Comparison of ENCODE assay signal across 8 cellular contexts in genomic region chr19:55632463-55632834, GRCh38. TPM values are rescaled to one million over a fixed set of nuclear protein-coding genes. Genes with fewer than 3 reads are reported as not detected.
DNase-seq lines count a peak whose midpoint lies in the region; ATAC-seq and TF ChIP-seq lines count a peak whose summit lies in the region.

No MANE protein-coding gene starts in this region.

- peak overlapping the region; percentile 4 to 68 (median 52) for H3K4me3 Mint-ChIP-seq in CD4-positive, alpha-beta memory T cell
- no peak overlapping the region for H3K4me3 Mint-ChIP-seq in dendritic cell treated with granulocyte-macrophage colony-stimulating factor and Interleukin-4, amounts not matched to agents 40 ng/mL and 50 ng/mL, for 4 days

- CTCF ChIA-PET in CD4-positive, alpha-beta memory T cell (lab: Charles Lee; ENCODE audit: partially characterized antibody) = interaction anchor here (0.8 to 7.6 kb wide), 27 partner anchors 9 to 569 kb away, joined by 3 to 165 read pairs (median 10); partner anchors contain the start of genes FIZ1, ISOC2, RDH13 and TMEM238

- peaks cover 30 to 55% (median 43%) of the 10 kb centered on the region in 4 donors for H3K4me1 Mint-ChIP-seq in CD4-positive, alpha-beta memory T cell
- H3K4me1 Mint-ChIP-seq in dendritic cell treated with granulocyte-macrophage colony-stimulating factor and Interleukin-4, amounts not matched to agents 40 ng/mL and 50 ng/mL, for 4 days (ENCODE audit: low read depth) = peaks cover 37% of the 10 kb centered on the region

- H3K9me3 ChIP-seq in CD4-positive, alpha-beta memory T cell (ENCODE audit: control insufficient read depth in 1 of 2, low read length in 2 of 2) = no peaks in the 10 kb centered on the region
- H3K9me3 ChIP-seq in lung (ENCODE audit: control insufficient read depth in 2 of 2, insufficient read depth in 1 of 2, low read length in 1 of 2) = no peaks in the 10 kb centered on the region

- no peak overlapping the region for H3K4me3 ChIP-seq in CD4-positive, alpha-beta memory T cell (ENCODE audit: low read length in 2 of 2)
- H3K4me3 ChIP-seq in lung = no peak overlapping the region

- peaks cover 0 to 4% (median 0%) of the 10 kb centered on the region in 8 donors for H3K9me3 Mint-ChIP-seq in CD4-positive, alpha-beta memory T cell
- H3K9me3 Mint-ChIP-seq in dendritic cell treated with granulocyte-macrophage colony-stimulating factor and Interleukin-4, amounts not matched to agents 40 ng/mL and 50 ng/mL, for 4 days = no peaks in the 10 kb centered on the region

- intact Hi-C loops in CD4-positive, alpha-beta memory T cell (cut with micrococcal nuclease) = loop anchor here (1.0 to 10.0 kb wide), 5 partner anchors 8 to 435 kb away; partner anchors contain the start of genes PPP6R1 and ZNF784
- intact Hi-C loops in dendritic cell treated with granulocyte-macrophage colony-stimulating factor and Interleukin-4, amounts not matched to agents 40 ng/mL and 50 ng/mL, for 4 days (cut with micrococcal nuclease) = loop anchor here (5.0 kb wide), 1 partner anchor 440 kb away; no protein-coding TSS in a partner anchor

- H3K36me3 Mint-ChIP-seq in CD4-positive, alpha-beta memory T cell = peaks cover 4 to 19% of the 10 kb centered on the region in 2 donors
- peaks cover 30% of the 10 kb centered on the region for H3K36me3 Mint-ChIP-seq in dendritic cell treated with granulocyte-macrophage colony-stimulating factor and Interleukin-4, amounts not matched to agents 40 ng/mL and 50 ng/mL, for 4 days (ENCODE audit: low read depth)

- ATAC-seq in lung (ENCODE audit: insufficient read depth, low FRiP score) (peak; percentile 69), HG02852 (IDR thresholded peaks at IDR 0.05; ENCODE audit: unreplicated experiment) (no peak)

- TF ChIP-seq CTCF in lung (IDR thresholded peaks at IDR 0.05; ENCODE audit: control extremely low read depth, extremely low read depth) = peak; percentile 95

- peaks cover 41% of the 10 kb centered on the region for H3K4me1 ChIP-seq in CD4-positive, alpha-beta memory T cell (ENCODE audit: insufficient read depth, low read length)
- H3K4me1 ChIP-seq in lung (ENCODE audit: control insufficient read depth in 2 of 2, insufficient read depth in 2 of 2, low read length in 2 of 2) = peaks cover 10 to 11% of the 10 kb centered on the region in 2 donors

- no peaks in the 10 kb centered on the region for H3K27me3 ChIP-seq in CD4-positive, alpha-beta memory T cell (ENCODE audit: insufficient read depth, low read length)
- no peaks in the 10 kb centered on the region for H3K27me3 ChIP-seq in lung (ENCODE audit: control insufficient read depth, insufficient read depth)

- H3K27ac ChIP-seq in CD4-positive, alpha-beta memory T cell (ENCODE audit: low read depth, low read length) = no peak overlapping the region
- peak overlapping the region in 1 of 2 donors; percentile 64 for H3K27ac ChIP-seq in lung (ENCODE audit: low read depth in 1 of 2, low read length in 1 of 2)

- no peaks in the 10 kb centered on the region for H3K36me3 ChIP-seq in CD4-positive, alpha-beta memory T cell (ENCODE audit: insufficient read depth, low read length)
- peaks cover 0 to 2% of the 10 kb centered on the region in 2 donors for H3K36me3 ChIP-seq in lung (ENCODE audit: control insufficient read depth in 2 of 2, insufficient read depth in 2 of 2, low read length in 2 of 2)

- POLR2A ChIA-PET in CD4-positive, alpha-beta memory T cell (lab: Charles Lee; ENCODE audit: partially characterized antibody) = interaction anchor here (0.5 to 9.9 kb wide), 15 partner anchors 8 to 442 kb away, joined by 3 to 91 read pairs (median 5); partner anchors contain the start of genes FIZ1, U2AF2, ZNF524 and ZNF581

- WGBS in lung, 2 donors = 30 to 33% methylated on average over 3 of the region's 3 CpGs

- H3K27ac Mint-ChIP-seq in CD4-positive, alpha-beta memory T cell = peak overlapping the region; percentile 69 to 98 (median 91)
- H3K27ac Mint-ChIP-seq in dendritic cell treated with granulocyte-macrophage colony-stimulating factor and Interleukin-4, amounts not matched to agents 40 ng/mL and 50 ng/mL, for 4 days = peak overlapping the region; percentile 38

- peak; percentile 85 to 95 (median 88) for DNase-seq in CD4-positive, alpha-beta memory T cell
- DNase-seq in HPDE6-E6E7 (ENCODE audit: extremely low spot score) = peak; percentile 36
- DNase-seq in NCI-H82 treated with DMSO at 0.1 percent for 48 hours (lab: John Stamatoyannopoulos, UW; ENCODE audit: unreplicated experiment) = peak; percentile 71
- DNase-seq in activated CD4-positive, alpha-beta T cell treated with anti-CD3 and anti-CD28 coated beads, Interleukin-2, amount 50 U/mL, for 4 hours = peak; percentile 86 to 87
- peak; percentile 94 for DNase-seq in lung (ENCODE audit: low spot score)
- DNase-seq in stimulated activated CD8-positive, alpha-beta memory T cell treated with anti-CD3 and anti-CD28 coated beads, Interleukin-12 subunit alpha, Interleukin-12 subunit beta, amount 100 ng/mL, for 1 hour (ENCODE audit: low read depth) = peak; percentile 83

- no peaks in the 10 kb centered on the region for H3K27me3 Mint-ChIP-seq in CD4-positive, alpha-beta memory T cell
- H3K27me3 Mint-ChIP-seq in dendritic cell treated with granulocyte-macrophage colony-stimulating factor and Interleukin-4, amounts not matched to agents 40 ng/mL and 50 ng/mL, for 4 days = no peaks in the 10 kb centered on the region

RNA-seq across cellular contexts. Expression of gene ZNF784, which starts 8.1 kb away (rescaled TPM):
- 1 to 10 TPM; 7.4 TPM for total RNA-seq in CD4-positive, alpha-beta memory T cell
- 1 to 10 TPM; 1.7 to 2.1 TPM for polyA plus RNA-seq in CD4-positive, alpha-beta memory T cell
- total RNA-seq in lung = 1 to 10 TPM; 6.3 to 9.4 TPM
- polyA plus RNA-seq in lung = 1 to 10 TPM; 6.5 to 7.2 TPM

RNA-seq across cellular contexts. Expression of gene ZNF580, which starts 8.4 kb away (rescaled TPM):
- total RNA-seq in CD4-positive, alpha-beta memory T cell = 100 to 1,000 TPM in 1 of 2 experiments, 10 to 100 TPM in 1; 92.7 to 105 TPM
- polyA plus RNA-seq in CD4-positive, alpha-beta memory T cell = 10 to 100 TPM in 1 of 2 donors, 1 to 10 TPM in 1; 7.2 to 17.8 TPM
- 10 to 100 TPM; 11.1 to 41.3 TPM for total RNA-seq in lung
- polyA plus RNA-seq in lung = 10 to 100 TPM; 22.3 to 39.3 TPM

RNA-seq across cellular contexts. Expression of gene ZNF581, which starts 11.0 kb away (rescaled TPM):
- 10 to 100 TPM; 21.2 to 23.4 TPM for total RNA-seq in CD4-positive, alpha-beta memory T cell
- polyA plus RNA-seq in CD4-positive, alpha-beta memory T cell = 10 to 100 TPM; 22.5 to 28.5 TPM
- total RNA-seq in lung = 10 to 100 TPM; 15.7 to 18.1 TPM
- polyA plus RNA-seq in lung = 10 to 100 TPM; 15.0 to 15.5 TPM

RNA-seq across cellular contexts. Expression of gene CCDC106, which starts 15.6 kb away (rescaled TPM):
- 1 to 10 TPM; 1.2 to 1.5 TPM for total RNA-seq in CD4-positive, alpha-beta memory T cell
- polyA plus RNA-seq in CD4-positive, alpha-beta memory T cell = under 1 TPM; 0.47 to 0.69 TPM
- total RNA-seq in lung = 10 to 100 TPM; 11.9 to 16.8 TPM
- polyA plus RNA-seq in lung = 10 to 100 TPM in 1 of 2 donors, 1 to 10 TPM in 1; 8.3 to 25.9 TPM

RNA-seq across cellular contexts. Expression of gene U2AF2, which starts 22.4 kb away (rescaled TPM):
- total RNA-seq in CD4-positive, alpha-beta memory T cell = 100 to 1,000 TPM; 256 to 259 TPM
- polyA plus RNA-seq in CD4-positive, alpha-beta memory T cell = 10 to 100 TPM in 1 of 2 donors, 1 to 10 TPM in 1; 1.3 to 14.3 TPM
- total RNA-seq in lung = 100 to 1,000 TPM; 109 to 181 TPM
- 100 to 1,000 TPM; 114 to 149 TPM for polyA plus RNA-seq in lung

Comparison
In these comparisons a context has a peak if more than half of its experiments do, and no peak if none do; other contexts are left out.
1. DNase-seq: peak in every context shown above with its lines; median percentile 94 in lung; 88 in CD4-positive, alpha-beta memory T cell; 86 in activated CD4-positive, alpha-beta T cell treated with anti-CD3 and anti-CD28 coated beads, Interleukin-2, amount 50 U/mL, for 4 hours; 83 in stimulated activated CD8-positive, alpha-beta memory T cell treated with anti-CD3 and anti-CD28 coated beads, Interleukin-12 subunit alpha, Interleukin-12 subunit beta, amount 100 ng/mL, for 1 hour; 71 in NCI-H82 treated with DMSO at 0.1 percent for 48 hours; 36 in HPDE6-E6E7.